ENCODE assay signal across 1 cellular context in genomic region chr12:108664338-108665258, GRCh38.
TF ChIP-seq lines count a peak whose summit lies in the region.

No MANE protein-coding gene starts in this region.

TF ChIP-seq in GM12878, 131 proteins besides CTCF, POLR2A, EP300 and RAD21 (continued from another document):
- TF ChIP-seq ELK1 (IDR thresholded peaks at IDR 0.05; ENCODE audit: low read depth, low read length) (0 out of 2 replicates have a peak, but pooled peaks have one; percentile 47), CREB1 (IDR thresholded peaks at IDR 0.05; ENCODE audit: low read depth) (0 out of 2 replicates have a peak, but pooled peaks have one; percentile 43), ESRRA (IDR thresholded peaks at IDR 0.05; ENCODE audit: low read length) (no peak), FOXK2 (IDR thresholded peaks at IDR 0.05) (no peak), EZH2 (IDR thresholded peaks at IDR 0.05; ENCODE audit: borderline replicate concordance, control insufficient read depth, low read depth, low read length) (no peak), ZNF217 (IDR thresholded peaks at IDR 0.05) (peak; percentile 71; the same call in 1 of the 2 replicates), CHD2 (IDR thresholded peaks at IDR 0.05; ENCODE audit: borderline replicate concordance, low read depth, low read length) (peak; percentile 48; the same call in 1 of the 2 replicates), SMAD5 (IDR thresholded peaks at IDR 0.05; ENCODE audit: low read depth) (no peak), SUPT20H (IDR thresholded peaks at IDR 0.05; ENCODE audit: borderline replicate concordance, control insufficient read depth, low read depth, low read length) (no peak), TCF3 (IDR thresholded peaks at IDR 0.05; ENCODE audit: borderline replicate concordance, insufficient read depth, low read depth, low read length) (peak; percentile 29; the same call in 1 of the 2 replicates), NR2C1 (IDR thresholded peaks at IDR 0.05) (peak; percentile 36; the same call in 1 of the 2 replicates)
